14 cellular contexts compared by ENCODE assay signal in the genomic region with DNA sequence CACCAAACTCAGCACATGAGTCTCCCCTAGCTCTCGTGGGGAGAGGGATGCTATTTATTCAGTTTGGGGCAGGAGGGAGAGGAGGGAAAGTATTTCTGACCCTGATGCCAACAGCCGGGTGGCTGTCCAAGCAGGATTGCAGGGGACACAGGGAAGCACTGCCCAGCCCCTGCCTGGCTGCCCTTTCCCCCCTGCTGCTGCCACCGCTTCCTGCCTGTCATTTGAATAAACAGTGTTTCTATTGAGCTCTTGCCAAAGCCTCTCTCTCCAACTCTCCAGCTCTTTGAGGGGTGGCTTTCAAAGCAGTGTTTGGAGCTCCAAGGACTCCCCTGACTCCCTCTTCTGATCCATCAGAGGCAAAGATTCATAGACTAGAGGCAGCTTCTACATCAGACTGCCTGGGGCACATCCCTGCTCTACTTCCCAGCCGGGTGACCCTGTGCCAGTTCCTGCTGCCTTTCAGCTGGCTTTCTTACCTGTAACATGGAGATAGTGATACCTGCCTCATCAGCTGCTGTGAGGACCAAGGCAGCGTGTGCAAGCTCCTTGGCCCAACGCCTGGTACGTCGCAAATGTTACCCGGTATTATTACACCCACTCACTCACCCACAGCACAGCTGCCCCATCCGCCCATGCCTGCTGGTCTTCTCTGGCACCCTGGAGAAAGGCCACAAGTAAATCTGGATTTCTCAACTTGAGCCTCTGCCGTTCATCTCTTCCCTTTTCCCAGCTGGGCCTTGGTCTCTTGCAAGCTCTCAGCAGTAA. TPM values are rescaled to one million over a fixed set of nuclear protein-coding genes. Genes with fewer than 3 reads are reported as not detected.
DNase-seq lines count a peak whose midpoint lies in the region; ATAC-seq and TF ChIP-seq lines count a peak whose summit lies in the region.
"Had no signal": no experiment of that assay in that cellular context is flagged by ENCODE, and none has a peak within 500 bp of the region (broad histone marks: within the 10 kb centered on the region; RNA-seq: fewer than 3 reads in every experiment).

No MANE protein-coding gene starts in this region.

- peak overlapping the region; percentile 51 for H3K4me2 ChIP-seq in neural progenitor cell

- peaks cover 33% of the 10 kb centered on the region for H3K36me3 Mint-ChIP-seq in chondrocyte (ENCODE audit: low read depth)
- H3K36me3 Mint-ChIP-seq in neural progenitor cell, result peaks cover 29% of the 10 kb centered on the region

- peaks cover 27% of the 10 kb centered on the region for H3F3A ChIP-seq in neural progenitor cell (ENCODE audit: low read depth)

- peaks cover 40% of the 10 kb centered on the region for H4K20me1 ChIP-seq in neural progenitor cell (ENCODE audit: low read depth)

- H3K4me1 ChIP-seq in neural progenitor cell, result peaks cover 20% of the 10 kb centered on the region
- H3K4me1 ChIP-seq: heart right ventricle had no signal

- no peak overlapping the region for H2AFZ ChIP-seq in neural progenitor cell (replicated peaks)

- no peaks in the 10 kb centered on the region for H3K36me3 ChIP-seq in neural progenitor cell

- H3K9me3 ChIP-seq in neural progenitor cell (ENCODE audit: low read depth), result no peaks in the 10 kb centered on the region
- H3K9me3 ChIP-seq: heart right ventricle had no signal

- TF ChIP-seq CTCF in chondrocyte (IDR thresholded peaks at IDR 0.05) (no peak), neural progenitor cell (IDR thresholded peaks at IDR 0.05) (no peak)

- H3K27me3 Mint-ChIP-seq in chondrocyte (ENCODE audit: low read depth), result no peaks in the 10 kb centered on the region
- H3K27me3 Mint-ChIP-seq in neural progenitor cell (ENCODE audit: insufficient read depth, low read depth), result peaks cover 8% of the 10 kb centered on the region
- H3K27me3 Mint-ChIP-seq: activated CD4-positive, alpha-beta memory T cell treated with anti-CD3 and anti-CD28 coated beads for 36 hours; stimulated activated naive CD8-positive, alpha-beta T cell treated with anti-CD3 and anti-CD28 coated beads, Interleukin-15, amount 100 ng/mL, for 72 hours had no signal

- H3K27me3 ChIP-seq in neural progenitor cell, result no peaks in the 10 kb centered on the region
- H3K27me3 ChIP-seq: heart right ventricle had no signal

- H3K27ac ChIP-seq in neural progenitor cell, result peak overlapping the region; percentile 78
- H3K27ac ChIP-seq: heart right ventricle had no signal

- in situ Hi-C loops in ACHN (cut with HindIII; ENCODE audit: low pct_ligation_motif_present, low pct_unique_long_range_greater_than_20kb, low sequenced_read_pairs), result no loop called here

- H3K4me1 Mint-ChIP-seq in chondrocyte (ENCODE audit: low read depth) (no peaks in the 10 kb centered on the region), neural progenitor cell (peaks cover 26% of the 10 kb centered on the region)
- H3K4me1 Mint-ChIP-seq: stimulated activated naive CD8-positive, alpha-beta T cell treated with anti-CD3 and anti-CD28 coated beads, Interleukin-15, amount 100 ng/mL, for 72 hours had no signal

- H3K27ac Mint-ChIP-seq in chondrocyte (ENCODE audit: unreplicated experiment) (peak overlapping the region; percentile 62), neural progenitor cell (peak overlapping the region; percentile 57)
- H3K27ac Mint-ChIP-seq: activated CD4-positive, alpha-beta memory T cell treated with anti-CD3 and anti-CD28 coated beads for 36 hours had no signal

- no peak overlapping the region for H3K4me3 ChIP-seq in neural progenitor cell
- H3K4me3 ChIP-seq: heart right ventricle had no signal

- ATAC-seq in HG03097 (IDR thresholded peaks at IDR 0.05; ENCODE audit: low FRiP score, unreplicated experiment), result no peak
- ATAC-seq: heart right ventricle; PC-3; stimulated activated naive CD8-positive, alpha-beta T cell treated with anti-CD3 and anti-CD28 coated beads, Interleukin-15, amount 100 ng/mL, for 72 hours had no signal

- H3K9me3 Mint-ChIP-seq in chondrocyte (ENCODE audit: low read depth) (no peaks in the 10 kb centered on the region), neural progenitor cell (no peaks in the 10 kb centered on the region)
- H3K9me3 Mint-ChIP-seq: activated CD4-positive, alpha-beta memory T cell treated with anti-CD3 and anti-CD28 coated beads for 36 hours; stimulated activated naive CD8-positive, alpha-beta T cell treated with anti-CD3 and anti-CD28 coated beads, Interleukin-15, amount 100 ng/mL, for 72 hours had no signal

- H3K4me3 Mint-ChIP-seq in chondrocyte (ENCODE audit: unreplicated experiment) (no peak overlapping the region), neural progenitor cell (no peak overlapping the region)
- H3K4me3 Mint-ChIP-seq: activated CD4-positive, alpha-beta memory T cell treated with anti-CD3 and anti-CD28 coated beads for 36 hours; stimulated activated naive CD8-positive, alpha-beta T cell treated with anti-CD3 and anti-CD28 coated beads, Interleukin-15, amount 100 ng/mL, for 72 hours had no signal

- no peaks in the 10 kb centered on the region for H3K79me2 ChIP-seq in neural progenitor cell (ENCODE audit: low read depth)

- DNase-seq in DMS153 treated with DMSO at 0.1 percent for 48 hours (lab: John Stamatoyannopoulos, UW; ENCODE audit: unreplicated experiment) (peak; percentile 40), NCI-H2029 treated with DMSO at 0.1 percent for 48 hours (lab: John Stamatoyannopoulos, UW) (peak; percentile 53), chondrocyte (ENCODE audit: low spot score) (no peak), neural progenitor cell (ENCODE audit: low spot score) (no peak), ACHN (no peak)
- DNase-seq in activated CD8-positive, alpha-beta memory T cell treated with anti-CD3 and anti-CD28 coated beads, Interleukin-2, amount 50 U/mL, for 48 hours, result no peak
- DNase-seq: activated CD4-positive, alpha-beta memory T cell treated with anti-CD3 and anti-CD28 coated beads for 36 hours; amniotic stem cell; heart right ventricle; NCI-H1694 treated with DMSO at 0.1 percent for 48 hours; PC-3; stimulated activated CD4-positive, alpha-beta T cell treated with anti-CD3 and anti-CD28 coated beads, Interleukin-4, amount 100 ng/mL, for 1 hour; stimulated activated naive CD8-positive, alpha-beta T cell treated with anti-CD3 and anti-CD28 coated beads, Interleukin-15, amount 100 ng/mL, for 72 hours had no signal

- peak overlapping the region; percentile 60 for H3K9ac ChIP-seq in neural progenitor cell

RNA-seq across cellular contexts. Expression of gene PROCA1, which starts 9.5 kb away (rescaled TPM):
- total RNA-seq in chondrocyte, result 1.4 to 2.3 TPM (median 2.0 TPM) in 3 replicates
- total RNA-seq in neural progenitor cell (ENCODE audit: low replicate concordance), result 12.5 and 32.7 TPM in 2 replicates

RNA-seq across cellular contexts. Expression of gene RAB34, which starts 15.5 kb away (rescaled TPM):
- total RNA-seq in chondrocyte, result 128 to 132 TPM (median 131 TPM) in 3 replicates
- total RNA-seq in neural progenitor cell (ENCODE audit: low replicate concordance), result 82.8 and 133 TPM in 2 replicates

RNA-seq across cellular contexts. Expression of gene RPL23A, which starts 17.6 kb away (rescaled TPM):
- total RNA-seq in chondrocyte, result 853 to 1,026 TPM (median 884 TPM) in 3 replicates
- 581 and 932 TPM in 2 replicates for total RNA-seq in neural progenitor cell (ENCODE audit: low replicate concordance)

RNA-seq across cellular contexts. Expression of gene TLCD1, which starts 23.9 kb away (rescaled TPM):
- total RNA-seq in chondrocyte, result 12.4 to 12.9 TPM (median 12.6 TPM) in 3 replicates
- total RNA-seq in neural progenitor cell (ENCODE audit: low replicate concordance), result 10.0 and 13.4 TPM in 2 replicates

RNA-seq across cellular contexts. Expression of gene NEK8, which starts 26.4 kb away (rescaled TPM):
- total RNA-seq in chondrocyte, result 5.3 to 6.1 TPM (median 5.5 TPM) in 3 replicates
- total RNA-seq in neural progenitor cell (ENCODE audit: low replicate concordance), result 3.7 and 9.2 TPM in 2 replicates

Comparison
In these comparisons a context has a peak if more than half of its experiments do, and no peak if none do; other contexts are left out.
1. DNase-seq: peak in DMS153 treated with DMSO at 0.1 percent for 48 hours (single experiment) and NCI-H2029 treated with DMSO at 0.1 percent for 48 hours (single experiment); none in chondrocyte (single experiment), neural progenitor cell (single experiment), ACHN (single experiment) and activated CD8-positive, alpha-beta memory T cell treated with anti-CD3 and anti-CD28 coated beads, Interleukin-2, amount 50 U/mL, for 48 hours (single experiment).